In genomic region chr1:65163193-65163805, GRCh38 we compare ENCODE assay signal across 1 cellular context.
TF ChIP-seq lines count a peak whose summit lies in the region.

No MANE protein-coding gene starts in this region.

TF ChIP-seq in K562, 482 proteins besides CTCF, POLR2A, EP300 and RAD21 (continued from another document and continues in another):
- TF ChIP-seq MGA (IDR thresholded peaks at IDR 0.05) (no peak), ZNF609 (CRISPR knock-in tag; IDR thresholded peaks at IDR 0.05; ENCODE audit: borderline replicate concordance) (no peak), SIRT6 (IDR thresholded peaks at IDR 0.05; ENCODE audit: low read depth, low read length) (no peak), OTX1 (CRISPR knock-in tag; IDR thresholded peaks at IDR 0.05) (no peak), TRIM24 (IDR thresholded peaks at IDR 0.05) (no peak), MIER1 (IDR thresholded peaks at IDR 0.05; ENCODE audit: low read depth) (no peak), ZNF586 (CRISPR knock-in tag; conservative IDR thresholded peaks at IDR 0.05) (no peak), CEBPB (tag; IDR thresholded peaks at IDR 0.05) (peak; percentile 44), SRSF1 (IDR thresholded peaks at IDR 0.05; ENCODE audit: low read depth, low read length) (no peak), ZNF121 (CRISPR knock-in tag; conservative IDR thresholded peaks at IDR 0.05) (no peak), ZBTB17 (CRISPR knock-in tag; IDR thresholded peaks at IDR 0.05) (no peak), HNRNPK (IDR thresholded peaks at IDR 0.05; ENCODE audit: low read depth, low read length, poor library complexity, severe bottlenecking) (no peak), LARP7 (IDR thresholded peaks at IDR 0.05) (no peak), ZNF431 (CRISPR knock-in tag; IDR thresholded peaks at IDR 0.05) (no peak), KAT8 (IDR thresholded peaks at IDR 0.05; ENCODE audit: low read depth) (no peak), E2F5 (CRISPR knock-in tag; IDR thresholded peaks at IDR 0.05) (no peak), ZNF445 (CRISPR knock-in tag; IDR thresholded peaks at IDR 0.05; ENCODE audit: low read depth) (no peak), CBFB (CRISPR knock-in tag; IDR thresholded peaks at IDR 0.05) (no peak), ZNF217 (CRISPR knock-in tag; IDR thresholded peaks at IDR 0.05) (no peak), ZNF444 (CRISPR knock-in tag; IDR thresholded peaks at IDR 0.05) (no peak), ZNF316 (IDR thresholded peaks at IDR 0.05) (no peak; the same call in 1 of the 2 replicates), ARID1B (IDR thresholded peaks at IDR 0.05) (peak; percentile 60), ZBTB33 (CRISPR knock-in tag; IDR thresholded peaks at IDR 0.05) (no peak), TSHZ1 (CRISPR knock-in tag; IDR thresholded peaks at IDR 0.05) (no peak), ZBTB1 (CRISPR knock-in tag; IDR thresholded peaks at IDR 0.05; ENCODE audit: borderline replicate concordance, low read depth) (no peak), CBX3 (IDR thresholded peaks at IDR 0.05; ENCODE audit: borderline replicate concordance in 1 of 2, low read length in 2 of 2) (no peak), KLF16 (IDR thresholded peaks at IDR 0.05) (no peak), DDX20 (tag; IDR thresholded peaks at IDR 0.05; ENCODE audit: low read depth) (no peak), ZNF197 (CRISPR knock-in tag; IDR thresholded peaks at IDR 0.05; ENCODE audit: low read depth) (no peak), ARHGAP35 (IDR thresholded peaks at IDR 0.05; ENCODE audit: partially characterized antibody) (no peak), CTBP1 (IDR thresholded peaks at IDR 0.05; ENCODE audit: borderline replicate concordance) (peak; percentile 43; the same call in 1 of the 2 replicates), MEF2A (IDR thresholded peaks at IDR 0.05; ENCODE audit: control insufficient read depth, low read depth, low read length) (peak; percentile 50; the same call in 1 of the 2 replicates), TBL1XR1 (IDR thresholded peaks at IDR 0.05; ENCODE audit: low read length in 2 of 2) (no peak), NR2F6 (CRISPR knock-in tag; IDR thresholded peaks at IDR 0.05) (no peak), ZNF280B (CRISPR knock-in tag; IDR thresholded peaks at IDR 0.05) (no peak), SAFB2 (IDR thresholded peaks at IDR 0.05; ENCODE audit: borderline replicate concordance, low read depth, low read length, severe bottlenecking) (no peak)
